In genomic region chr10:72215611-72216549, GRCh38 we compare ENCODE assay signal across 8 cellular contexts. TPM values are rescaled to one million over a fixed set of nuclear protein-coding genes. Genes with fewer than 3 reads are reported as not detected.
DNase-seq lines count a peak whose midpoint lies in the region; ATAC-seq and TF ChIP-seq lines count a peak whose summit lies in the region.

ANAPC16 (plus strand) TSS chr10:72216012; CDS start chr10:72223915, 7,903 bp downstream.
ASCC1 (minus strand) TSS chr10:72216276; CDS start chr10:72213298, 2,978 bp downstream.

- peak within 1 kb of the TSS; percentile 97 for H3K27ac ChIP-seq in colonic mucosa

- H3K9me3 ChIP-seq in colonic mucosa, result no peaks in the 10 kb centered on the region

- CTCF ChIA-PET in BJ (lab: Yijun Ruan, JAX), result interaction anchor here (0.6 to 1.9 kb wide), 9 partner anchors 36 to 784 kb away, joined by 3 to 7 read pairs (median 4); partner anchors contain the start of gene DDIT4

- H3K27me3 ChIP-seq in BJ (ENCODE audit: control insufficient read depth, insufficient read depth, low read length), result no peaks in the 10 kb centered on the region
- H3K27me3 ChIP-seq in colonic mucosa, result no peaks in the 10 kb centered on the region

- H3K4me1 ChIP-seq in colonic mucosa, result peaks cover 7% of the 10 kb centered on the region

- ATAC-seq in GM19324 (IDR thresholded peaks at IDR 0.05; ENCODE audit: low FRiP score, unreplicated experiment) (peak; percentile 89), HG03460 (IDR thresholded peaks at IDR 0.05; ENCODE audit: unreplicated experiment) (peak; percentile 79)

- peak within 1 kb of the TSS; percentile 100 for H3K27ac Mint-ChIP-seq in activated CD4-positive, alpha-beta T cell treated with anti-CD3 and anti-CD28 coated beads, Interleukin-2, amount 10 ng/mL, durations not matched to agents 24 days and 14 days

- H3K9ac ChIP-seq in colonic mucosa (ENCODE audit: low read depth in 2 of 2, low read length in 2 of 2), result peak within 1 kb of the TSS; percentile 74 to 94

- POLR2A ChIA-PET in BJ (lab: Charles Lee), result interaction anchor here (0.5 to 0.8 kb wide), 3 partner anchors 45 to 785 kb away, joined by 4 to 6 read pairs (median 4); no protein-coding TSS in a partner anchor

- no peaks in the 10 kb centered on the region for H3K9me3 Mint-ChIP-seq in activated CD4-positive, alpha-beta T cell treated with anti-CD3 and anti-CD28 coated beads, Interleukin-2, amount 10 ng/mL, durations not matched to agents 24 days and 14 days

- peaks cover 1% of the 10 kb centered on the region for H3K27me3 Mint-ChIP-seq in activated CD4-positive, alpha-beta T cell treated with anti-CD3 and anti-CD28 coated beads, Interleukin-2, amount 10 ng/mL, durations not matched to agents 24 days and 14 days

- H3K4me3 Mint-ChIP-seq in activated CD4-positive, alpha-beta T cell treated with anti-CD3 and anti-CD28 coated beads, Interleukin-2, amount 10 ng/mL, durations not matched to agents 24 days and 14 days, result peak within 1 kb of the TSS; percentile 96

- H3K4me3 ChIP-seq in BJ (ENCODE audit: low read depth, low read length) (peak within 1 kb of the TSS; percentile 71), colonic mucosa (peak within 1 kb of the TSS; percentile 57)

- intact Hi-C loops in activated CD4-positive, alpha-beta T cell treated with anti-CD3 and anti-CD28 coated beads, Interleukin-2, amount 10 ng/mL, durations not matched to agents 24 days and 14 days (cut with micrococcal nuclease), result loop anchor here (2.0 to 5.0 kb wide), 2 partner anchors 53 to 106 kb away; no protein-coding TSS in a partner anchor
- intact Hi-C loops in colonic mucosa (cut with DNase I), result no loop called here

- peaks cover 30% of the 10 kb centered on the region for H3K4me1 Mint-ChIP-seq in activated CD4-positive, alpha-beta T cell treated with anti-CD3 and anti-CD28 coated beads, Interleukin-2, amount 10 ng/mL, durations not matched to agents 24 days and 14 days

- H3K36me3 Mint-ChIP-seq in activated CD4-positive, alpha-beta T cell treated with anti-CD3 and anti-CD28 coated beads, Interleukin-2, amount 10 ng/mL, durations not matched to agents 24 days and 14 days (ENCODE audit: low read depth), result peaks cover 20% of the 10 kb centered on the region

- TF ChIP-seq CTCF in BJ (IDR thresholded peaks at IDR 0.05; ENCODE audit: insufficient read depth, low read depth, low read length) (no peak), colonic mucosa (IDR thresholded peaks at IDR 0.05) (no peak)

- DNase-seq in BJ (ENCODE audit: low read depth) (peak; percentile 59), NCI-H526 treated with DMSO at 0.1 percent for 48 hours (lab: John Stamatoyannopoulos, UW) (peak; percentile 71), colonic mucosa (peak; percentile 94), kidney tubule cell (ENCODE audit: low spot score) (peak; percentile 95)
- DNase-seq in activated CD4-positive, alpha-beta T cell treated with anti-CD3 and anti-CD28 coated beads, Interleukin-2, amount 10 ng/mL, durations not matched to agents 24 days and 14 days, result peak; percentile 99
- DNase-seq in stimulated activated CD4-positive, alpha-beta T cell treated with anti-CD3 and anti-CD28 coated beads, Interleukin-1b, Interleukin-23, amount 100 ng/mL, for 1 hour (ENCODE audit: low read depth in 2 of 2), result peak; percentile 81 to 91

- H3K36me3 ChIP-seq in BJ (ENCODE audit: control insufficient read depth, insufficient read depth, low read length), result peaks cover 1% of the 10 kb centered on the region; the same call in 1 of the 2 replicates
- H3K36me3 ChIP-seq in colonic mucosa, result no peaks in the 10 kb centered on the region

RNA-seq across cellular contexts. Expression of gene ANAPC16, which starts in this region (rescaled TPM):
- polyA plus RNA-seq in BJ (2011; rRNA removed), result 49.8 and 58.0 TPM in 2 replicates
- polyA minus RNA-seq in BJ (2011; rRNA and poly(A)+ RNA removed), result 11.7 and 13.8 TPM in 2 replicates
- total RNA-seq in activated CD4-positive, alpha-beta T cell treated with anti-CD3 and anti-CD28 coated beads, Interleukin-2, amount 10 ng/mL, durations not matched to agents 24 days and 14 days, result 73.2 and 74.3 TPM in 2 replicates
- total RNA-seq in colonic mucosa, result 10 to 100 TPM; 63.2 to 85.2 TPM

RNA-seq across cellular contexts. Expression of gene ASCC1, which starts in this region (rescaled TPM):
- polyA plus RNA-seq in BJ (2011; rRNA removed), result 18.5 and 36.3 TPM in 2 replicates
- polyA minus RNA-seq in BJ (2011; rRNA and poly(A)+ RNA removed), result 11.9 and 16.5 TPM in 2 replicates
- total RNA-seq in activated CD4-positive, alpha-beta T cell treated with anti-CD3 and anti-CD28 coated beads, Interleukin-2, amount 10 ng/mL, durations not matched to agents 24 days and 14 days, result 33.6 and 34.1 TPM in 2 replicates
- 10 to 100 TPM; 16.2 to 19.2 TPM for total RNA-seq in colonic mucosa

Comparison
In these comparisons a context has a peak if more than half of its experiments do, and no peak if none do; other contexts are left out.
1. Peak in every context shown above with its lines: DNase-seq, ATAC-seq, H3K4me3 ChIP-seq and H3K27ac ChIP-seq.